Comparison of ENCODE assay signal across 10 cellular contexts in the genomic region with DNA sequence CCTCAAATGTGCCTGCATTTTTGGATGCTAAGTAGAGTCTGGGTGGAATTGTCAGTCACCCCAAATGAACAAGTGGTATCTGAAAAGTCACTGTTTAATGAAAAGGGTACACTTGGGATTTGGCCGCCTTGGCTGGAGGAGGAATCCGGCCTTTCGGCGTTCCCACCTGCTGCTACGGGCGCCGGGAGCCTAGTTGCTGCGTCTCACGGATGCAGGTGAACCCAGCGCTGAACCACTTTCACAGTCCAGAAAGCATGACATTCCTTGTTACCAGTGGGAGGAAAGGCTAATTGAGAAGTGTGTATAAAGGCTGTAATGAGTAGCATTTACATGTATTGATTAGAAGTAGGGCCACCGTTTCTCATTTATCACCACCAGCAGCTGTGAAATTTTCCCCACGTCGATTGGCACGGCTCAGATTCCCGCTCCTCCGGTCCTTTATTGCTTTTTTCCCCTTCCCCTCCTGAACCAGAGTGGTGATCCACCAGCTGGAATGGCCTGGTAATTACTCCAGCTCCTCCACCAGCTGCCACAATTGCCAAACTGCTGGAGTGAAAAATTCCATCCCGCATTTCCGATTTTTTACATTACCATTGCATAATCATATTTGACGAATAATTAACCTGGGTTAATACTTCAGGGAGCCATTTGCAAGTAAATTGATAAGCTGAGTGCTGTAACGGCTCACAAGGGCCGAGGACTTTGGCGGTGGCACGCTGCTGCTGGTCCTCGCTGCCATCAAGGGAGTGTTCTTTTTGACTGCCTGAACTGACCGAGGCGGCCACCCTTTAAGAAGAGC.
DNase-seq lines count a peak whose midpoint lies in the region; ATAC-seq, FAIRE-seq and TF ChIP-seq lines count a peak whose summit lies in the region.
"Had no signal": no experiment of that assay in that cellular context is flagged by ENCODE, and none has a peak within 500 bp of the region (broad histone marks: within the 10 kb centered on the region; RNA-seq: fewer than 3 reads in every experiment).

No MANE protein-coding gene starts in this region.

- H4K20me1 ChIP-seq in GM12878 (ENCODE audit: control insufficient read depth, insufficient read depth) (no peaks in the 10 kb centered on the region), osteoblast (ENCODE audit: insufficient read depth, low read length) (no peaks in the 10 kb centered on the region)

- FAIRE-seq in GM12878 (lab: Jason Lieb, UNC) = no peak

- CTCF ChIA-PET in GM12878 (lab: Yijun Ruan, JAX) = interaction anchor here (0.7 to 0.8 kb wide), 2 partner anchors 9 to 732 kb away, joined by 3 read pairs; no protein-coding TSS in a partner anchor

- no peak overlapping the region for H3K27ac ChIP-seq in GM12878 (ENCODE audit: control insufficient read depth, insufficient read depth)
- H3K27ac ChIP-seq in osteoblast (ENCODE audit: low read depth, low read length) = no peak overlapping the region
- H3K27ac ChIP-seq in ascending aorta = no peak overlapping the region
- H3K27ac ChIP-seq: colonic mucosa had no signal

- ATAC-seq in GM12878 (peak; percentile 21), GM21786 (IDR thresholded peaks at IDR 0.05; ENCODE audit: unreplicated experiment) (no peak), HG02571 (IDR thresholded peaks at IDR 0.05; ENCODE audit: unreplicated experiment) (no peak)

- no peaks in the 10 kb centered on the region for H3K36me3 ChIP-seq in GM12878 (ENCODE audit: control insufficient read depth in 2 of 2, insufficient read depth in 2 of 2, low read length in 1 of 2)
- H3K36me3 ChIP-seq in osteoblast (ENCODE audit: insufficient read depth, low read length) = no peaks in the 10 kb centered on the region
- no peaks in the 10 kb centered on the region for H3K36me3 ChIP-seq in ascending aorta
- H3K36me3 ChIP-seq: colonic mucosa had no signal

- H3K9ac ChIP-seq in GM12878 (ENCODE audit: control insufficient read depth, insufficient read depth, low read length) = no peak overlapping the region

- H3K79me2 ChIP-seq in GM12878 (ENCODE audit: control insufficient read depth, insufficient read depth, low read length) (no peaks in the 10 kb centered on the region), osteoblast (ENCODE audit: insufficient read depth, low read length) (no peaks in the 10 kb centered on the region)

- 40% methylated on average over 26 of the region's 26 CpGs for whole genome bisulfite sequencing in GM12878 (ENCODE audit: insufficient coverage, insufficient replicate concordance, low lambda C conversion rate, missing lambda C conversion rate)

- TF ChIP-seq POLR2A in GM12878 (IDR thresholded peaks at IDR 0.05; ENCODE audit: low read depth, low read length) = no peak

- SMC1A ChIA-PET in GM12878 (lab: Charles Lee; ENCODE audit: uncharacterized antibody, unreplicated experiment) = interaction anchor here (0.6 kb wide), 1 partner anchor 192 kb away, joined by 3 read pairs; no protein-coding TSS in a partner anchor

- H2AFZ ChIP-seq in GM12878 (ENCODE audit: control insufficient read depth, low read depth, low read length) = no peak overlapping the region
- peak overlapping the region; percentile 29 for H2AFZ ChIP-seq in osteoblast (ENCODE audit: low read length)

- H3K27me3 ChIP-seq in GM12878 (replicated peaks in 1 of 2; ENCODE audit: control insufficient read depth in 2 of 2, insufficient read depth in 2 of 2, low read length in 1 of 2) (no peaks in the 10 kb centered on the region), osteoblast (ENCODE audit: insufficient read depth, low read length) (no peaks in the 10 kb centered on the region), ascending aorta (no peaks in the 10 kb centered on the region)
- H3K27me3 ChIP-seq: colonic mucosa had no signal

- H3K4me3 ChIP-seq in GM12878 (no peak overlapping the region), osteoblast (ENCODE audit: insufficient read depth, low read length) (no peak overlapping the region), ascending aorta (peak overlapping the region in 1 of 2 donors; percentile 4)
- H3K4me3 ChIP-seq: colonic mucosa had no signal

- no peak for TF ChIP-seq RAD21 in GM12878 (IDR thresholded peaks at IDR 0.05; ENCODE audit: insufficient read depth, low read depth, low read length)

- DNase-seq in Daoy (ENCODE audit: low read depth) (peak; percentile 34), NCI-H2081 (lab: John Stamatoyannopoulos, UW) (peak; percentile 65 to 92), GM12878 (ENCODE audit: low read depth, low spot score) (no peak), osteoblast (ENCODE audit: insufficient read length, low spot score, missing footprints) (no peak), ascending aorta (ENCODE audit: low spot score in 2 of 2) (no peak)
- DNase-seq: colonic mucosa, occipital lobe, SIG-M5 had no signal

- in situ Hi-C loops in GM12878 (cut with MboI) = no loop called here

- POLR2A ChIA-PET in GM12878 (lab: Charles Lee) = no interaction called here

- no TSS peak for BruUV-seq in GM12878 (replicated peaks; lab: Mats Ljungman, UMichigan)

- H3K4me2 ChIP-seq in GM12878 (ENCODE audit: control insufficient read depth, insufficient read depth) (no peak overlapping the region), osteoblast (ENCODE audit: insufficient read depth, low read length) (peak overlapping the region; percentile 23)

- TF ChIP-seq EP300 in GM12878 (IDR thresholded peaks at IDR 0.05; ENCODE audit: borderline replicate concordance in 1 of 2, control insufficient read depth in 1 of 2, low read depth in 2 of 2, low read length in 2 of 2) = no peak

- TF ChIP-seq CTCF in GM12878 (IDR thresholded peaks at IDR 0.05 in 2 of 3, conservative IDR thresholded peaks at IDR 0.05 in 1 of 3; ENCODE audit: control insufficient read depth in 2 of 3, extremely low read depth in 1 of 3, insufficient read depth in 1 of 3, low read depth in 3 of 3, low read length in 3 of 3) = no peak
- no peak for TF ChIP-seq CTCF in osteoblast (IDR thresholded peaks at IDR 0.05; ENCODE audit: extremely low read depth, low read depth, low read length)
- no peak for TF ChIP-seq CTCF in ascending aorta (IDR thresholded peaks at IDR 0.05)

- H3K4me1 ChIP-seq in GM12878 (ENCODE audit: control insufficient read depth, insufficient read depth, low read length) (no peaks in the 10 kb centered on the region), osteoblast (ENCODE audit: insufficient read depth, low read length) (no peaks in the 10 kb centered on the region), ascending aorta (no peaks in the 10 kb centered on the region)
- H3K4me1 ChIP-seq: colonic mucosa had no signal

- RAD21 ChIA-PET in GM12878 (lab: Charles Lee; ENCODE audit: unreplicated experiment) = interaction anchor here (0.5 kb wide), 1 partner anchor 313 kb away, joined by 3 read pairs; no protein-coding TSS in a partner anchor

- H3K9me3 ChIP-seq in GM12878 (replicated peaks; ENCODE audit: control insufficient read depth, insufficient read depth, low read length) = no peaks in the 10 kb centered on the region
- no peaks in the 10 kb centered on the region for H3K9me3 ChIP-seq in osteoblast (ENCODE audit: low read depth, low read length)
- H3K9me3 ChIP-seq in ascending aorta = no peaks in the 10 kb centered on the region
- H3K9me3 ChIP-seq: colonic mucosa had no signal

- intact Hi-C loops in GM12878 (cut with micrococcal nuclease; ENCODE audit: unreplicated experiment) (no loop called here), ascending aorta (cut with DNase I) (no loop called here)

TF ChIP-seq in GM12878, 131 proteins besides CTCF, POLR2A, EP300 and RAD21:
- TF ChIP-seq ASH2L (IDR thresholded peaks at IDR 0.05; ENCODE audit: borderline replicate concordance, low read depth) = no peak
- no peak for TF ChIP-seq RB1 (IDR thresholded peaks at IDR 0.05; ENCODE audit: borderline replicate concordance)
- TF ChIP-seq, protein P1, sequence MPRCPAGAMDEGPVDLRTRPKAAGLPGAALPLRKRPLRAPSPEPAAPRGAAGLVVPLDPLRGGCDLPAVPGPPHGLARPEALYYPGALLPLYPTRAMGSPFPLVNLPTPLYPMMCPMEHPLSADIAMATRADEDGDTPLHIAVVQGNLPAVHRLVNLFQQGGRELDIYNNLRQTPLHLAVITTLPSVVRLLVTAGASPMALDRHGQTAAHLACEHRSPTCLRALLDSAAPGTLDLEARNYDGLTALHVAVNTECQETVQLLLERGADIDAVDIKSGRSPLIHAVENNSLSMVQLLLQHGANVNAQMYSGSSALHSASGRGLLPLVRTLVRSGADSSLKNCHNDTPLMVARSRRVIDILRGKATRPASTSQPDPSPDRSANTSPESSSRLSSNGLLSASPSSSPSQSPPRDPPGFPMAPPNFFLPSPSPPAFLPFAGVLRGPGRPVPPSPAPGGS (IDR thresholded peaks at IDR 0.05; ENCODE audit: borderline replicate concordance, insufficient read depth, low read depth, low read length, poor library complexity, severe bottlenecking) = no peak
- no peak for TF ChIP-seq TCF7 (IDR thresholded peaks at IDR 0.05; ENCODE audit: borderline replicate concordance)
- no peak for TF ChIP-seq POLR2AphosphoS5 (IDR thresholded peaks at IDR 0.05; ENCODE audit: low read length)
- no peak for TF ChIP-seq SREBF2 (IDR thresholded peaks at IDR 0.05; ENCODE audit: low read length)
- TF ChIP-seq GABPA (IDR thresholded peaks at IDR 0.05; ENCODE audit: low read depth) = no peak
- no peak for TF ChIP-seq MYB (IDR thresholded peaks at IDR 0.05; ENCODE audit: borderline replicate concordance, low read depth, low read length)
- no peak for TF ChIP-seq ZSCAN29 (IDR thresholded peaks at IDR 0.05)
- TF ChIP-seq SMARCA5 (IDR thresholded peaks at IDR 0.05) = no peak
- TF ChIP-seq, protein P2, sequence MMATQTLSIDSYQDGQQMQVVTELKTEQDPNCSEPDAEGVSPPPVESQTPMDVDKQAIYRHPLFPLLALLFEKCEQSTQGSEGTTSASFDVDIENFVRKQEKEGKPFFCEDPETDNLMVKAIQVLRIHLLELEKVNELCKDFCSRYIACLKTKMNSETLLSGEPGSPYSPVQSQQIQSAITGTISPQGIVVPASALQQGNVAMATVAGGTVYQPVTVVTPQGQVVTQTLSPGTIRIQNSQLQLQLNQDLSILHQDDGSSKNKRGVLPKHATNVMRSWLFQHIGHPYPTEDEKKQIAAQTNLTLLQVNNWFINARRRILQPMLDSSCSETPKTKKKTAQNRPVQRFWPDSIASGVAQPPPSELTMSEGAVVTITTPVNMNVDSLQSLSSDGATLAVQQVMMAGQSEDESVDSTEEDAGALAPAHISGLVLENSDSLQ (IDR thresholded peaks at IDR 0.05) = no peak
- no peak for TF ChIP-seq WRNIP1 (IDR thresholded peaks at IDR 0.05; ENCODE audit: borderline replicate concordance, low read depth, low read length)
- no peak for TF ChIP-seq TBL1XR1 (IDR thresholded peaks at IDR 0.05; ENCODE audit: low read depth, low read length)
- no peak for TF ChIP-seq SREBF1 (IDR thresholded peaks at IDR 0.05; ENCODE audit: low read length)
- no peak for TF ChIP-seq ZNF217 (IDR thresholded peaks at IDR 0.05)
- no peak for TF ChIP-seq FOS (IDR thresholded peaks at IDR 0.05; ENCODE audit: borderline replicate concordance, extremely low read depth, insufficient read length)
- TF ChIP-seq RFX5 (IDR thresholded peaks at IDR 0.05; ENCODE audit: low read depth, low read length) = no peak
- TF ChIP-seq MTA3 (IDR thresholded peaks at IDR 0.05; ENCODE audit: borderline replicate concordance, low read length) = no peak

Comparison
In these comparisons a context has a peak if more than half of its experiments do, and no peak if none do; other contexts are left out.
1. DNase-seq: peak in Daoy (single experiment) and NCI-H2081 (2 of 2); none in GM12878 (single experiment), osteoblast (single experiment) and ascending aorta (0 of 2).